Comparison of ENCODE assay signal across 20 cellular contexts in the genomic region with DNA sequence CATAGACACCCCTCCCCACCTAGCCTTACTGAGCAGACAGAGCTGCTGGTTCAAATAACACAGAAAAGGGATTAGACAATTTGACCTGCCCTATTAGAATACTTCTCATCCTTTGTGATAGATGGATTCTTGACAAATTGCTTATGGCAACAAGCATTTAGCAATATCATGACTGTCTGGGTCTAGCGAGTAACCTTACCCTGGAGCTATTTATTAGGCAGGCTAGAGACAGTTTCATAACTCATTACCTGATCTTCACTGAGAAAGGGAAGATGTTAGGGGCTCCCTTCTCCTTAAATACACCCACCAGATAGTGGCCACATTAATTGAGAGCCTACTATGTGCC.
A peak's percentile ranks its signal among the peaks of the same experiment; 100 is the strongest.
DNase-seq lines count a peak whose midpoint lies in the region; FAIRE-seq and TF ChIP-seq lines count a peak whose summit lies in the region.
"Had no signal": no experiment of that assay in that cellular context is flagged by ENCODE, and none has a peak within 500 bp of the region (broad histone marks: within the 10 kb centered on the region; RNA-seq: fewer than 3 reads in every experiment).

No MANE protein-coding gene starts in this region.

- no peak overlapping the region for H3K27ac Mint-ChIP-seq in endodermal cell
- no peak overlapping the region for H3K27ac Mint-ChIP-seq in activated CD4-positive, alpha-beta memory T cell treated with anti-CD3 and anti-CD28 coated beads, Interleukin-2, amount 10 ng/mL, durations not matched to agents 7 days and 5 days
- H3K27ac Mint-ChIP-seq: CD8-positive, alpha-beta memory T cell had no signal

- H4K20me1 ChIP-seq in BLaER1 (no peaks in the 10 kb centered on the region), keratinocyte (ENCODE audit: control insufficient read depth, extremely low read depth, insufficient read depth, low read length) (no peaks in the 10 kb centered on the region)

- DNase-seq in RWPE1 (ENCODE audit: low spot score) (peak; percentile 17), endodermal cell (no peak), keratinocyte (ENCODE audit: low read depth, low spot score) (no peak), A172 (ENCODE audit: low spot score) (no peak), superior temporal gyrus (ENCODE audit: extremely low spot score) (no peak)
- no peak for DNase-seq in stimulated activated CD4-positive, alpha-beta T cell treated with anti-CD3 and anti-CD28 coated beads, Interleukin-15, amount 100 ng/mL, for 24 hours
- DNase-seq in activated CD4-positive, alpha-beta memory T cell treated with anti-CD3 and anti-CD28 coated beads, Interleukin-2, amount 10 ng/mL, durations not matched to agents 7 days and 5 days = no peak
- DNase-seq: C1 segment of cervical spinal cord; CD8-positive, alpha-beta memory T cell; DMS53; NCI-H1105 treated with DMSO at 0.1 percent for 48 hours; NCI-H1694; NCI-H2107; NCI-H510A treated with DMSO at 0.1 percent for 48 hours; NCI-H774; OCI-M1; SHP77 treated with DMSO at 0.1 percent for 48 hours had no signal

- H3K27ac ChIP-seq in BLaER1 = no peak overlapping the region
- H3K27ac ChIP-seq in RWPE1 = no peak overlapping the region
- H3K27ac ChIP-seq in endodermal cell (ENCODE audit: low read depth, low read length) = peak overlapping the region; percentile 53
- no peak overlapping the region for H3K27ac ChIP-seq in keratinocyte (ENCODE audit: control insufficient read depth, insufficient read depth, low read length)
- H3K27ac ChIP-seq: A549 had no signal

- H3K27me3 ChIP-seq in BLaER1 = no peaks in the 10 kb centered on the region
- no peaks in the 10 kb centered on the region for H3K27me3 ChIP-seq in endodermal cell (ENCODE audit: control insufficient read depth, insufficient read depth, low read length, poor library complexity, severe bottlenecking)
- H3K27me3 ChIP-seq in keratinocyte (ENCODE audit: control insufficient read depth, extremely low read depth, insufficient read depth, low read length) = no peaks in the 10 kb centered on the region

- H3K4me3 Mint-ChIP-seq in endodermal cell = no peak overlapping the region
- H3K4me3 Mint-ChIP-seq in activated CD4-positive, alpha-beta memory T cell treated with anti-CD3 and anti-CD28 coated beads, Interleukin-2, amount 10 ng/mL, durations not matched to agents 7 days and 5 days = no peak overlapping the region
- H3K4me3 Mint-ChIP-seq: CD8-positive, alpha-beta memory T cell had no signal

- TF ChIP-seq CTCF in RWPE1 (conservative IDR thresholded peaks at IDR 0.05; ENCODE audit: low read depth) (no peak), endodermal cell (conservative IDR thresholded peaks at IDR 0.05) (no peak), keratinocyte (optimal IDR thresholded peaks at IDR 0.05 in 1 of 3, IDR thresholded peaks at IDR 0.05 in 1 of 3, conservative IDR thresholded peaks at IDR 0.05 in 1 of 3; ENCODE audit: extremely low read depth in 1 of 3, insufficient read depth in 2 of 3, low read length in 3 of 3) (no peak)

- no peaks in the 10 kb centered on the region for H3K36me3 Mint-ChIP-seq in endodermal cell (ENCODE audit: low read depth)
- H3K36me3 Mint-ChIP-seq in activated CD4-positive, alpha-beta memory T cell treated with anti-CD3 and anti-CD28 coated beads, Interleukin-2, amount 10 ng/mL, durations not matched to agents 7 days and 5 days (ENCODE audit: low read depth) = no peaks in the 10 kb centered on the region
- H3K36me3 Mint-ChIP-seq: CD8-positive, alpha-beta memory T cell had no signal

- POLR2A ChIA-PET in RWPE1 (lab: Yijun Ruan, JAX; ENCODE audit: low non-redundant PET) = no interaction called here
- POLR2A ChIA-PET in activated CD4-positive, alpha-beta memory T cell treated with anti-CD3 and anti-CD28 coated beads, Interleukin-2, amount 10 ng/mL, durations not matched to agents 7 days and 5 days (lab: Charles Lee) = no interaction called here

- H3K4me2 ChIP-seq in BLaER1 (peak overlapping the region; percentile 28), keratinocyte (ENCODE audit: control insufficient read depth, extremely low read depth, insufficient read depth, low read depth, low read length) (peak overlapping the region; percentile 46)
- H3K4me2 ChIP-seq: A549 had no signal

- H3K9me3 ChIP-seq in BLaER1 (peaks cover 46% of the 10 kb centered on the region), endodermal cell (ENCODE audit: control insufficient read depth, low read length) (peaks cover 5% of the 10 kb centered on the region), keratinocyte (ENCODE audit: control insufficient read depth, low read depth, low read length) (no peaks in the 10 kb centered on the region)

- no peaks in the 10 kb centered on the region for H3K27me3 Mint-ChIP-seq in endodermal cell (ENCODE audit: insufficient read depth)
- H3K27me3 Mint-ChIP-seq in activated CD4-positive, alpha-beta memory T cell treated with anti-CD3 and anti-CD28 coated beads, Interleukin-2, amount 10 ng/mL, durations not matched to agents 7 days and 5 days = no peaks in the 10 kb centered on the region

- H3K36me3 ChIP-seq in BLaER1 (no peaks in the 10 kb centered on the region), endodermal cell (ENCODE audit: control insufficient read depth, insufficient read depth, low read length) (no peaks in the 10 kb centered on the region), keratinocyte (ENCODE audit: control insufficient read depth in 2 of 2, extremely low read depth in 1 of 2, insufficient read depth in 2 of 2, low read length in 2 of 2) (no peaks in the 10 kb centered on the region)

- H3K4me1 ChIP-seq in BLaER1 = peaks cover 26% of the 10 kb centered on the region
- H3K4me1 ChIP-seq in endodermal cell (ENCODE audit: control insufficient read depth, insufficient read depth, low read length) = no peaks in the 10 kb centered on the region
- peaks cover 11% of the 10 kb centered on the region for H3K4me1 ChIP-seq in keratinocyte (ENCODE audit: control insufficient read depth, extremely low read depth, insufficient read depth, low read length)
- H3K4me1 ChIP-seq: A549 had no signal

- FAIRE-seq in keratinocyte (lab: Jason Lieb, UNC) = peak; percentile 20
- FAIRE-seq: A549, H54 had no signal

- H3K79me2 ChIP-seq in keratinocyte (ENCODE audit: control insufficient read depth, insufficient read depth, low read length) = no peaks in the 10 kb centered on the region

- H3K9me1 ChIP-seq in keratinocyte (ENCODE audit: control insufficient read depth, extremely low read depth, insufficient read depth, low read length) = no peaks in the 10 kb centered on the region

- peak overlapping the region; percentile 59 for H2AFZ ChIP-seq in keratinocyte (ENCODE audit: control insufficient read depth, low read length)

- peaks cover 4% of the 10 kb centered on the region for H3K4me1 Mint-ChIP-seq in endodermal cell
- H3K4me1 Mint-ChIP-seq in activated CD4-positive, alpha-beta memory T cell treated with anti-CD3 and anti-CD28 coated beads, Interleukin-2, amount 10 ng/mL, durations not matched to agents 7 days and 5 days = no peaks in the 10 kb centered on the region
- H3K4me1 Mint-ChIP-seq: CD8-positive, alpha-beta memory T cell had no signal

- dilution Hi-C loops in keratinocyte (cut with MboI; ENCODE audit: extremely low pct_ligation_motif_present, low sequenced_read_pairs) = no loop called here

- H3K9ac ChIP-seq in BLaER1 (no peak overlapping the region), endodermal cell (ENCODE audit: extremely low read depth, low read length, poor library complexity, severe bottlenecking) (no peak overlapping the region), keratinocyte (ENCODE audit: control insufficient read depth, extremely low read depth, insufficient read depth, low read length) (no peak overlapping the region)

- CTCF ChIA-PET in RWPE1 (lab: Yijun Ruan, JAX) = no interaction called here
- CTCF ChIA-PET in activated CD4-positive, alpha-beta memory T cell treated with anti-CD3 and anti-CD28 coated beads, Interleukin-2, amount 10 ng/mL, durations not matched to agents 7 days and 5 days (lab: Charles Lee) = no interaction called here

- 82 to 100% methylated on average over 1 of the region's 1 CpG for WGBS in endodermal cell (ENCODE audit: insufficient coverage in 1 of 2, insufficient read length in 1 of 2), 2 experiments

- H3K9me3 Mint-ChIP-seq in endodermal cell = peaks cover 16% of the 10 kb centered on the region
- peaks cover 9% of the 10 kb centered on the region for H3K9me3 Mint-ChIP-seq in activated CD4-positive, alpha-beta memory T cell treated with anti-CD3 and anti-CD28 coated beads, Interleukin-2, amount 10 ng/mL, durations not matched to agents 7 days and 5 days

- H3K4me3 ChIP-seq in BLaER1 (no peak overlapping the region), endodermal cell (ENCODE audit: low read length) (no peak overlapping the region), keratinocyte (ENCODE audit: control insufficient read depth in 2 of 3, extremely low read depth in 1 of 3, insufficient read depth in 2 of 3, low read depth in 1 of 3, low read length in 3 of 3) (no peak overlapping the region)
- H3K4me3 ChIP-seq: A549 had no signal
